ENCODE assay signal across 16 cellular contexts in the genomic region with DNA sequence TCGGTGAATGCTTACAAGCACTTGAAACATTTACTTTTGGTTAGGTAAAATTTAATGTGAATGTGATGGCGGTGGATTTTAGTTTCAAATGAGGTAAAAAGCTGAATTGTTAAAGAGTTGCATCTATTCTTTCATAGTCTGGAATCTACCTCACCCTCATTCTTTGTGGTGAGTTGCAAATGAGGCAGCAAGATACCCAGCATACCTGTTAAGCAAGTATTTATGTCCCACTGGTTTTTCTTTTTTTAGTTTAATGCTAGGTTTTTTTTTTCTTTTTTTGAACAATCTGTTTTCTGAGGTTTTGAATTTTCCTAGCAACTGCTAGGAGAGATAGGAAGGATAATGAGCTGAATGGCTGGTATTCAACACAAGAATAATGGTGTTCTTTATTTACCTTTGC.
A peak's percentile ranks its signal among the peaks of the same experiment; 100 is the strongest.
DNase-seq lines count a peak whose midpoint lies in the region; ATAC-seq and TF ChIP-seq lines count a peak whose summit lies in the region.
"Had no signal": no experiment of that assay in that cellular context is flagged by ENCODE, and none has a peak within 500 bp of the region (broad histone marks: within the 10 kb centered on the region; RNA-seq: fewer than 3 reads in every experiment).

No MANE protein-coding gene starts in this region.

- ATAC-seq in esophagus mucosa (peak; percentile 69), psoas muscle (no peak)
- ATAC-seq: left ventricle myocardium superior, sciatic nerve had no signal

- no peaks in the 10 kb centered on the region for H3K9me3 ChIP-seq in right atrium auricular region
- no peaks in the 10 kb centered on the region for H3K9me3 ChIP-seq in psoas muscle
- H3K9me3 ChIP-seq: vagina had no signal

- H3K27me3 ChIP-seq in right atrium auricular region: no peaks in the 10 kb centered on the region
- H3K27me3 ChIP-seq in psoas muscle (ENCODE audit: insufficient read depth in 3 of 3, low read length in 2 of 3): no peaks in the 10 kb centered on the region
- H3K27me3 ChIP-seq: cardiac muscle cell, vagina had no signal

- H3K4me1 ChIP-seq in right atrium auricular region (peaks cover 0 to 14% of the 10 kb centered on the region in 2 donors), psoas muscle (no peaks in the 10 kb centered on the region)
- H3K4me1 ChIP-seq: vagina had no signal

- H3K4me1 Mint-ChIP-seq in progenitor cell of endocrine pancreas (ENCODE audit: low read depth): peaks cover 50% of the 10 kb centered on the region

- no peaks in the 10 kb centered on the region for H3K9me3 Mint-ChIP-seq in progenitor cell of endocrine pancreas (ENCODE audit: low read depth)
- H3K9me3 Mint-ChIP-seq: activated naive CD4-positive, alpha-beta T cell treated with anti-CD3 and anti-CD28 coated beads, Interleukin-2, amount 50 U/mL, for 24 hours; neural crest cell had no signal

- H3K36me3 Mint-ChIP-seq in progenitor cell of endocrine pancreas (ENCODE audit: insufficient read depth): no peaks in the 10 kb centered on the region

- no peak overlapping the region for H3K4me3 Mint-ChIP-seq in progenitor cell of endocrine pancreas (ENCODE audit: low read depth)
- H3K4me3 Mint-ChIP-seq: activated naive CD4-positive, alpha-beta T cell treated with anti-CD3 and anti-CD28 coated beads, Interleukin-2, amount 50 U/mL, for 24 hours; neural crest cell; stimulated activated naive CD8-positive, alpha-beta T cell treated with anti-CD3 and anti-CD28 coated beads, Interleukin-15, Interleukin-2, amounts not matched to agents 100 ng/mL and 50 ng/mL, for 24 hours had no signal

- peak overlapping the region; percentile 91 for H3K27ac Mint-ChIP-seq in progenitor cell of endocrine pancreas
- H3K27ac Mint-ChIP-seq: activated naive CD4-positive, alpha-beta T cell treated with anti-CD3 and anti-CD28 coated beads, Interleukin-2, amount 50 U/mL, for 24 hours; stimulated activated naive CD8-positive, alpha-beta T cell treated with anti-CD3 and anti-CD28 coated beads, Interleukin-15, Interleukin-2, amounts not matched to agents 100 ng/mL and 50 ng/mL, for 24 hours had no signal

- 57 to 70% (median 60%) methylated on average over 2 of the region's 2 CpGs for WGBS in psoas muscle, 3 donors

- H3K27ac ChIP-seq in right atrium auricular region (no peak overlapping the region), psoas muscle (no peak overlapping the region)
- H3K27ac ChIP-seq: C4-2B, cardiac muscle cell, vagina had no signal

- intact Hi-C loops in psoas muscle (cut with DNase I): no loop called here

- TF ChIP-seq CTCF in progenitor cell of endocrine pancreas (IDR thresholded peaks at IDR 0.05; ENCODE audit: unreplicated experiment) (no peak), right atrium auricular region (IDR thresholded peaks at IDR 0.05) (no peak), psoas muscle (IDR thresholded peaks at IDR 0.05) (no peak)

- DNase-seq in HPDE6-E6E7 (ENCODE audit: extremely low spot score): peak; percentile 50
- DNase-seq in NCI-H748 (lab: John Stamatoyannopoulos, UW; ENCODE audit: unreplicated experiment): peak; percentile 10
- no peak for DNase-seq in progenitor cell of endocrine pancreas (ENCODE audit: low spot score, unreplicated experiment)
- no peak for DNase-seq in foreskin melanocyte
- DNase-seq in right atrium auricular region (ENCODE audit: low spot score): no peak
- DNase-seq in psoas muscle: no peak
- DNase-seq: left ventricle myocardium superior, OCI-M1 had no signal

- no peaks in the 10 kb centered on the region for H3K27me3 Mint-ChIP-seq in progenitor cell of endocrine pancreas
- H3K27me3 Mint-ChIP-seq: activated naive CD4-positive, alpha-beta T cell treated with anti-CD3 and anti-CD28 coated beads, Interleukin-2, amount 50 U/mL, for 24 hours; stimulated activated naive CD8-positive, alpha-beta T cell treated with anti-CD3 and anti-CD28 coated beads, Interleukin-15, Interleukin-2, amounts not matched to agents 100 ng/mL and 50 ng/mL, for 24 hours had no signal

- H3K36me3 ChIP-seq in right atrium auricular region (no peaks in the 10 kb centered on the region), psoas muscle (ENCODE audit: insufficient read depth in 1 of 2, low read depth in 1 of 2) (no peaks in the 10 kb centered on the region)
- H3K36me3 ChIP-seq: cardiac muscle cell, vagina had no signal

- H3K4me3 ChIP-seq in right atrium auricular region (no peak overlapping the region), psoas muscle (no peak overlapping the region)
- H3K4me3 ChIP-seq: cardiac muscle cell, vagina had no signal

Comparison
In these comparisons a context has a peak if more than half of its experiments do, and no peak if none do; other contexts are left out.
1. DNase-seq: peak in HPDE6-E6E7 (single experiment) and NCI-H748 (single experiment); none in progenitor cell of endocrine pancreas (single experiment), foreskin melanocyte (single experiment), right atrium auricular region (single experiment) and psoas muscle (0 of 2).